In genomic region chr1:226569879-226570547, GRCh38 we compare ENCODE assay signal across 8 cellular contexts.
DNase-seq lines count a peak whose midpoint lies in the region; ATAC-seq and TF ChIP-seq lines count a peak whose summit lies in the region.

No MANE protein-coding gene starts in this region.

- TF ChIP-seq CTCF in nephron progenitor cell (IDR thresholded peaks at IDR 0.05), result peak; percentile 60

- H3K27me3 Mint-ChIP-seq in activated T-cell treated with anti-CD3 and anti-CD28 coated beads, Interleukin-2, amount 50 U/mL, for 24 hours, result peaks cover 3% of the 10 kb centered on the region
- peaks cover 36% of the 10 kb centered on the region for H3K27me3 Mint-ChIP-seq in nephron progenitor cell (ENCODE audit: low read depth, poor library complexity)

- no peaks in the 10 kb centered on the region for H3K9me3 Mint-ChIP-seq in activated T-cell treated with anti-CD3 and anti-CD28 coated beads, Interleukin-2, amount 50 U/mL, for 24 hours
- H3K9me3 Mint-ChIP-seq in nephron progenitor cell, result no peaks in the 10 kb centered on the region

- H3K4me1 Mint-ChIP-seq in activated T-cell treated with anti-CD3 and anti-CD28 coated beads, Interleukin-2, amount 50 U/mL, for 24 hours (ENCODE audit: low read depth), result no peaks in the 10 kb centered on the region
- peaks cover 26% of the 10 kb centered on the region for H3K4me1 Mint-ChIP-seq in nephron progenitor cell

- peak; percentile 78 for DNase-seq in DMS 273 (lab: John Stamatoyannopoulos, UW; ENCODE audit: unreplicated experiment)
- DNase-seq in DMS 273 treated with DMSO at 0.1 percent for 48 hours (lab: John Stamatoyannopoulos, UW), result no peak
- DNase-seq in activated T-cell treated with anti-CD3 and anti-CD28 coated beads, Interleukin-2, amount 50 U/mL, for 24 hours, result peak; percentile 41
- DNase-seq in nephron progenitor cell, result peak; percentile 72

- H3K4me3 Mint-ChIP-seq in activated T-cell treated with anti-CD3 and anti-CD28 coated beads, Interleukin-2, amount 50 U/mL, for 24 hours, result no peak overlapping the region
- no peak overlapping the region for H3K4me3 Mint-ChIP-seq in nephron progenitor cell

- ATAC-seq in HG03280 (IDR thresholded peaks at IDR 0.05; ENCODE audit: unreplicated experiment), result peak; percentile 64
- ATAC-seq in HG02970 (IDR thresholded peaks at IDR 0.05; ENCODE audit: low FRiP score, unreplicated experiment), result no peak
- no peak for ATAC-seq in GM21825 (IDR thresholded peaks at IDR 0.05; ENCODE audit: unreplicated experiment)
- no peak for ATAC-seq in HG02870 (IDR thresholded peaks at IDR 0.05; ENCODE audit: unreplicated experiment)

- H3K36me3 Mint-ChIP-seq in activated T-cell treated with anti-CD3 and anti-CD28 coated beads, Interleukin-2, amount 50 U/mL, for 24 hours (ENCODE audit: low read depth), result no peaks in the 10 kb centered on the region
- H3K36me3 Mint-ChIP-seq in nephron progenitor cell (ENCODE audit: low read depth), result no peaks in the 10 kb centered on the region

- no peak overlapping the region for H3K27ac Mint-ChIP-seq in activated T-cell treated with anti-CD3 and anti-CD28 coated beads, Interleukin-2, amount 50 U/mL, for 24 hours
- H3K27ac Mint-ChIP-seq in nephron progenitor cell, result no peak overlapping the region
